8 cellular contexts compared by ENCODE assay signal in the genomic region with DNA sequence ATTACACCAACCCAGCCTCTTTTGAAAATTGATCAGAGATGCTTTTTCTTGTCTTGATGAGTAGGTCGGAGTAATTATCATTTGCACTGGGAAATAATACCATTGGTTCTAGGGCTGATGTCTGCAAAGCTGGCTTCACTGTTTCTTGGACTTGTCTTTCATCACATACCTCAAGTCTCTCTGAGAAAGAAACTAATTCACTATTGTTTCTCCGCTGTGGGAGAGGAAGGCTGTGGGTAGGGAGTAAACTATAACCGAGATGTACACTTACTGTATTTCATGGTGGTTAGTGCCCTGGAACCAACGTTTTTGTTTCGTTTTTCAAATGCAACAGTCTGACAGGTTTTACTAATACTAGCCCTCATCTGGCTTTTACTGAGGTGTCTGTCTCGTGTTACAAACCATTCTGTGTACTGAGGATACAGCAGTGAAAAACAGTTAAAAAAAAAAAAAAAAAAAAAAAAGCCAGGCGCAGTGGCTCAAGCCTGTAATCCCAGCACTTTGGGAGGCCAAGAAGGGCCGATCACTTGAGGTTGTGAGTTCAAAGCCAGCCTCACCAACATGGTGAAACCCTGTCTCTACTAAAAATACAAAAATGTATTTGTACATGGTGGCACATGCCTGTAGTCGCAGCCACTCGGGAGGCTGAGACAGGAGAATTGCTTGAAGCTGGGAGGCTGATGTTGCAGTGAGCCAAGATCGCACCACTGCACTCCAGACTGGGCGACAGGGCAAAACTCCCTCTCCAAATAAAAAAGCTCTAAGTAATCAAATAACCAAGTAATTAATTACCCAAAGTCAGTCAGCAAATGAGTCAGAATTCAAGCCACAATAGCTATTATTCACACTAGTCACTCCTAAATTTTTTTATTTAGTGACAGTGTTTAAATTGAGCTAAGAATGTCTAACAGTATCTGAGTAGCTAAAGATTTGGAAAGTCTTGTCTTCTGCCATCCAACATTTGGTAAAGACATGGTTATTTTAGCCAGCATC. TPM values are rescaled to one million over a fixed set of nuclear protein-coding genes. Genes with fewer than 3 reads are reported as not detected.
DNase-seq lines count a peak whose midpoint lies in the region; ATAC-seq and FAIRE-seq lines count a peak whose summit lies in the region.

No MANE protein-coding gene starts in this region.

- H3K27me3 Mint-ChIP-seq in activated CD4-positive, alpha-beta memory T cell treated with anti-CD3 and anti-CD28 coated beads for 36 hours = no peaks in the 10 kb centered on the region

- POLR2A ChIA-PET in activated CD4-positive, alpha-beta memory T cell treated with anti-CD3 and anti-CD28 coated beads for 36 hours (lab: Charles Lee) = interaction anchor here (0.8 to 1.5 kb wide), 8 partner anchors 20 to 501 kb away, joined by 3 to 7 read pairs (median 5); a partner anchor contains a TSS

- peaks cover 28% of the 10 kb centered on the region for H3K36me3 Mint-ChIP-seq in activated CD4-positive, alpha-beta memory T cell treated with anti-CD3 and anti-CD28 coated beads for 36 hours

- CTCF ChIA-PET in activated CD4-positive, alpha-beta memory T cell treated with anti-CD3 and anti-CD28 coated beads for 36 hours (lab: Charles Lee) = interaction anchor here (0.6 to 5.1 kb wide), 27 partner anchors 9 to 605 kb away, joined by 3 to 52 read pairs (median 3); a partner anchor contains a TSS

- H3K4me1 Mint-ChIP-seq in activated CD4-positive, alpha-beta memory T cell treated with anti-CD3 and anti-CD28 coated beads for 36 hours (ENCODE audit: low read depth) = peaks cover 39% of the 10 kb centered on the region

- ATAC-seq in GM19455 (IDR thresholded peaks at IDR 0.05; ENCODE audit: unreplicated experiment) (peak; percentile 86), HG03342 (IDR thresholded peaks at IDR 0.05; ENCODE audit: unreplicated experiment) (peak; percentile 79)

- H3K9me3 Mint-ChIP-seq in activated CD4-positive, alpha-beta memory T cell treated with anti-CD3 and anti-CD28 coated beads for 36 hours = no peaks in the 10 kb centered on the region

- H3K4me3 Mint-ChIP-seq in activated CD4-positive, alpha-beta memory T cell treated with anti-CD3 and anti-CD28 coated beads for 36 hours = peak overlapping the region; percentile 67

- H3K27ac Mint-ChIP-seq in activated CD4-positive, alpha-beta memory T cell treated with anti-CD3 and anti-CD28 coated beads for 36 hours = peak overlapping the region; percentile 68

- FAIRE-seq in G401.6 (lab: Jason Lieb, UNC) = peak; percentile 94

- peak; percentile 40 for DNase-seq in activated CD4-positive, alpha-beta memory T cell treated with anti-CD3 and anti-CD28 coated beads for 36 hours
- DNase-seq in renal cortical epithelial cell (ENCODE audit: low read depth) (peak; percentile 53), DMS114 treated with DMSO at 0.1 percent for 48 hours (lab: John Stamatoyannopoulos, UW; ENCODE audit: unreplicated experiment) (no peak), epidermal melanocyte (ENCODE audit: insufficient read length, low spot score) (no peak), NCI-H2081 (lab: John Stamatoyannopoulos, UW) (no peak)

- intact Hi-C loops in activated CD4-positive, alpha-beta memory T cell treated with anti-CD3 and anti-CD28 coated beads for 36 hours (cut with micrococcal nuclease) = loop anchor here (1.0 to 5.0 kb wide), 3 partner anchors 56 to 222 kb away; a partner anchor contains a TSS

RNA-seq across cellular contexts. Expression of a gene that starts 23.3 kb away (rescaled TPM):
- total RNA-seq in activated CD4-positive, alpha-beta memory T cell treated with anti-CD3 and anti-CD28 coated beads for 36 hours = 100 to 1,000 TPM; 127 to 142 TPM
- 90.5 and 98.9 TPM in 2 replicates for total RNA-seq in renal cortical epithelial cell

RNA-seq across cellular contexts. Expression of a gene that starts 55.7 kb away (rescaled TPM):
- total RNA-seq in activated CD4-positive, alpha-beta memory T cell treated with anti-CD3 and anti-CD28 coated beads for 36 hours = 100 to 1,000 TPM; 108 to 120 TPM
- 46.0 and 62.0 TPM in 2 replicates for total RNA-seq in renal cortical epithelial cell

Comparison
In these comparisons a context has a peak if more than half of its experiments do, and no peak if none do; other contexts are left out.
1. DNase-seq: peak in activated CD4-positive, alpha-beta memory T cell treated with anti-CD3 and anti-CD28 coated beads for 36 hours (single experiment) and renal cortical epithelial cell (single experiment); none in DMS114 treated with DMSO at 0.1 percent for 48 hours (single experiment), epidermal melanocyte (single experiment) and NCI-H2081 (0 of 2).